Comparison of ENCODE assay signal across 1 cellular context in the genomic region with DNA sequence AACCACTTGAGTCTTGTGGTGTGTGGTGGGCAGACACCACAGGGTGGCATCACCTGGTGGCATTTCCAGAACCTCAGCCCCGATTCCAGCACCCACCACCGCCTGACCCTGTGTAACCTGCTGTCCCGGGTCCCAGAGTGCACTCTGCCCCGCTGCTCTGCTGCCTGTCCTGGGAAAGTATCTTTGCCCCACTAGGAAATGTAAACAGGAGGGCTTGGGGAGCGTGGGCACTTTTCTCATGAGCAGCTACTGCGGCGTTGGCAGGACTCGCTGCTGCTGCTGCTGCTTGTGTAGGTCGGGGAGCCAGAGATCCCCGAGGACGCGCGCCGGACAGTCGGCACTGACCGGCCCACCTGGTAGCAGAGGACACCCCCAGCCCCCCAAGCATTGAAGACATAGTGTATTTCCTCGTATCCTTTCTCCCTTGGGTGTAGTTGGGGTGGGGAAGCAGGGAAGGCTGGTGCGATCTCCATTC.
TF ChIP-seq lines count a peak whose summit lies in the region.

No MANE protein-coding gene starts in this region.

TF ChIP-seq in GM23338, 12 proteins besides CTCF, POLR2A, EP300 and RAD21 (continued from another document):
- TF ChIP-seq, protein P1, sequence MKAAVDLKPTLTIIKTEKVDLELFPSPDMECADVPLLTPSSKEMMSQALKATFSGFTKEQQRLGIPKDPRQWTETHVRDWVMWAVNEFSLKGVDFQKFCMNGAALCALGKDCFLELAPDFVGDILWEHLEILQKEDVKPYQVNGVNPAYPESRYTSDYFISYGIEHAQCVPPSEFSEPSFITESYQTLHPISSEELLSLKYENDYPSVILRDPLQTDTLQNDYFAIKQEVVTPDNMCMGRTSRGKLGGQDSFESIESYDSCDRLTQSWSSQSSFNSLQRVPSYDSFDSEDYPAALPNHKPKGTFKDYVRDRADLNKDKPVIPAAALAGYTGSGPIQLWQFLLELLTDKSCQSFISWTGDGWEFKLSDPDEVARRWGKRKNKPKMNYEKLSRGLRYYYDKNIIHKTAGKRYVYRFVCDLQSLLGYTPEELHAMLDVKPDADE (IDR thresholded peaks at IDR 0.05) = no peak
- TF ChIP-seq, protein P2, sequence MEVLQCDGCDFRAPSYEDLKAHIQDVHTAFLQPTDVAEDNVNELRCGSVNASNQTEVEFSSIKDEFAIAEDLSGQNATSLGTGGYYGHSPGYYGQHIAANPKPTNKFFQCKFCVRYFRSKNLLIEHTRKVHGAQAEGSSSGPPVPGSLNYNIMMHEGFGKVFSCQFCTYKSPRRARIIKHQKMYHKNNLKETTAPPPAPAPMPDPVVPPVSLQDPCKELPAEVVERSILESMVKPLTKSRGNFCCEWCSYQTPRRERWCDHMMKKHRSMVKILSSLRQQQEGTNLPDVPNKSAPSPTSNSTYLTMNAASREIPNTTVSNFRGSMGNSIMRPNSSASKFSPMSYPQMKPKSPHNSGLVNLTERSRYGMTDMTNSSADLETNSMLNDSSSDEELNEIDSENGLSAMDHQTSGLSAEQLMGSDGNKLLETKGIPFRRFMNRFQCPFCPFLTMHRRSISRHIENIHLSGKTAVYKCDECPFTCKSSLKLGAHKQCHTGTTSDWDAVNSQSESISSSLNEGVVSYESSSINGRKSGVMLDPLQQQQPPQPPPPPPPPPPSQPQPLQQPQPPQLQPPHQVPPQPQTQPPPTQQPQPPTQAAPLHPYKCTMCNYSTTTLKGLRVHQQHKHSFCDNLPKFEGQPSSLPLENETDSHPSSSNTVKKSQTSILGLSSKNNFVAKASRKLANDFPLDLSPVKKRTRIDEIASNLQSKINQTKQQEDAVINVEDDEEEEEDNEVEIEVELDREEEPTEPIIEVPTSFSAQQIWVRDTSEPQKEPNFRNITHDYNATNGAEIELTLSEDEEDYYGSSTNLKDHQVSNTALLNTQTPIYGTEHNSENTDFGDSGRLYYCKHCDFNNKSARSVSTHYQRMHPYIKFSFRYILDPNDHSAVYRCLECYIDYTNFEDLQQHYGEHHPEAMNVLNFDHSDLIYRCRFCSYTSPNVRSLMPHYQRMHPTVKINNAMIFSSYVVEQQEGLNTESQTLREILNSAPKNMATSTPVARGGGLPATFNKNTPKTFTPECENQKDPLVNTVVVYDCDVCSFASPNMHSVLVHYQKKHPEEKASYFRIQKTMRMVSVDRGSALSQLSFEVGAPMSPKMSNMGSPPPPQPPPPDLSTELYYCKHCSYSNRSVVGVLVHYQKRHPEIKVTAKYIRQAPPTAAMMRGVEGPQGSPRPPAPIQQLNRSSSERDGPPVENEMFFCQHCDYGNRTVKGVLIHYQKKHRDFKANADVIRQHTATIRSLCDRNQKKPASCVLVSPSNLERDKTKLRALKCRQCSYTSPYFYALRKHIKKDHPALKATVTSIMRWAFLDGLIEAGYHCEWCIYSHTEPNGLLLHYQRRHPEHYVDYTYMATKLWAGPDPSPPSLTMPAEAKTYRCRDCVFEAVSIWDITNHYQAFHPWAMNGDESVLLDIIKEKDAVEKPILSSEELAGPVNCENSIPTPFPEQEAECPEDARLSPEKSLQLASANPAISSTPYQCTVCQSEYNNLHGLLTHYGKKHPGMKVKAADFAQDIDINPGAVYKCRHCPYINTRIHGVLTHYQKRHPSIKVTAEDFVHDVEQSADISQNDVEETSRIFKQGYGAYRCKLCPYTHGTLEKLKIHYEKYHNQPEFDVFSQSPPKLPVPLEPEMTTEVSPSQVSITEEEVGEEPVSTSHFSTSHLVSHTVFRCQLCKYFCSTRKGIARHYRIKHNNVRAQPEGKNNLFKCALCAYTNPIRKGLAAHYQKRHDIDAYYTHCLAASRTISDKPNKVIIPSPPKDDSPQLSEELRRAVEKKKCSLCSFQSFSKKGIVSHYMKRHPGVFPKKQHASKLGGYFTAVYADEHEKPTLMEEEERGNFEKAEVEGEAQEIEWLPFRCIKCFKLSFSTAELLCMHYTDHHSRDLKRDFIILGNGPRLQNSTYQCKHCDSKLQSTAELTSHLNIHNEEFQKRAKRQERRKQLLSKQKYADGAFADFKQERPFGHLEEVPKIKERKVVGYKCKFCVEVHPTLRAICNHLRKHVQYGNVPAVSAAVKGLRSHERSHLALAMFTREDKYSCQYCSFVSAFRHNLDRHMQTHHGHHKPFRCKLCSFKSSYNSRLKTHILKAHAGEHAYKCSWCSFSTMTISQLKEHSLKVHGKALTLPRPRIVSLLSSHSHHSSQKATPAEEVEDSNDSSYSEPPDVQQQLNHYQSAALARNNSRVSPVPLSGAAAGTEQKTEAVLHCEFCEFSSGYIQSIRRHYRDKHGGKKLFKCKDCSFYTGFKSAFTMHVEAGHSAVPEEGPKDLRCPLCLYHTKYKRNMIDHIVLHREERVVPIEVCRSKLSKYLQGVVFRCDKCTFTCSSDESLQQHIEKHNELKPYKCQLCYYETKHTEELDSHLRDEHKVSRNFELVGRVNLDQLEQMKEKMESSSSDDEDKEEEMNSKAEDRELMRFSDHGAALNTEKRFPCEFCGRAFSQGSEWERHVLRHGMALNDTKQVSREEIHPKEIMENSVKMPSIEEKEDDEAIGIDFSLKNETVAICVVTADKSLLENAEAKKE (CRISPR knock-in tag; IDR thresholded peaks at IDR 0.05) = no peak
- no peak for TF ChIP-seq ZNF114 (CRISPR knock-in tag; IDR thresholded peaks at IDR 0.05)
- TF ChIP-seq JUNB (IDR thresholded peaks at IDR 0.05; ENCODE audit: unreplicated experiment) = no peak
